21 cellular contexts compared by ENCODE assay signal in the genomic region with DNA sequence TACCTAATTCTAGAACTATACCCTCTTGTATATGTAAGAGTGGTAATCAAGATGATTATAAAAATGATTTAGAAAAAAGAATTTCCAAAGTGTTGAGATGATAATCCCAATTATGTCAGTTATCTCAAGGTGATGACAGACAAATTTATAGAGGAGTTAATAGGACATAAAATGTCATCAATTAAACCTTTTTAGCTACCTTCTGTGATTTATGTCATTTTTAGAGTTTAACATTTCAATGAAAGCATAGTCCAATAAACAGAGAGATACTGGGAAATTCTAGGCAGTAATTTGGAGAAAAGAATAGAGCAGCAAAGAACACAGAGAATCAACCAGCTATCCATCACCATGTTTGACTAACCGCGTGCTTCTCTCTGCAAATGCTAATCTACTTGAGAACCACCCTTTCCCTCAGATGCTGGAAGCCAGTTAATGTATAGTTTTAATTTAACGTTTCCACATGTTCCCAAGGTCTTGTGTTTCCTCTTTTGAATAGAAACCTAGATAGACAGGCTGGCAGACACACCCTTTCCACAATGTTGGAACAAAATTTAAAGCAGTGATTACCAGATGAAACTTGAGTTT.
DNase-seq lines count a peak whose midpoint lies in the region; ATAC-seq, FAIRE-seq and TF ChIP-seq lines count a peak whose summit lies in the region.
"Had no signal": no experiment of that assay in that cellular context is flagged by ENCODE, and none has a peak within 500 bp of the region (broad histone marks: within the 10 kb centered on the region; RNA-seq: fewer than 3 reads in every experiment).

No MANE protein-coding gene starts in this region.

- intact Hi-C loops in transverse colon (cut with DNase I; ENCODE audit: low total_unique reads) = no loop called here
- intact Hi-C loops in naive thymus-derived CD4-positive, alpha-beta T cell (cut with micrococcal nuclease) = no loop called here

- no peak overlapping the region for H3K27ac ChIP-seq in HEK293 (ENCODE audit: extremely low read depth, low read depth, low read length)
- H3K27ac ChIP-seq in transverse colon = no peak overlapping the region
- H3K27ac ChIP-seq in naive thymus-derived CD4-positive, alpha-beta T cell (ENCODE audit: low read depth, low read length) = no peak overlapping the region

- no peak overlapping the region for H3K27ac Mint-ChIP-seq in naive thymus-derived CD4-positive, alpha-beta T cell
- H3K27ac Mint-ChIP-seq: CD4-positive, alpha-beta memory T cell; HFFc6 had no signal

- DNase-seq in NCI-H82 (lab: John Stamatoyannopoulos, UW) (peak; percentile 34), NCI-H82 treated with DMSO at 0.1 percent for 48 hours (lab: John Stamatoyannopoulos, UW; ENCODE audit: unreplicated experiment) (no peak), NCI-H526 treated with DMSO at 0.1 percent for 48 hours (lab: John Stamatoyannopoulos, UW) (peak; percentile 21), putamen (ENCODE audit: low spot score) (peak; percentile 10), transverse colon (no peak), GM19239 (ENCODE audit: insufficient read length, low spot score) (no peak)
- no peak for DNase-seq in naive thymus-derived CD4-positive, alpha-beta T cell
- DNase-seq: 8988T; C1 segment of cervical spinal cord; Calu3; CD4-positive, alpha-beta memory T cell; COR-L47; DMS153; DND-41; GOT3; HCEC 1CT; HFFc6 had no signal

- H3K4me3 Mint-ChIP-seq in naive thymus-derived CD4-positive, alpha-beta T cell = no peak overlapping the region
- H3K4me3 Mint-ChIP-seq: CD4-positive, alpha-beta memory T cell; HFFc6 had no signal

- no peaks in the 10 kb centered on the region for H3K36me3 ChIP-seq in HEK293 (ENCODE audit: control insufficient read depth in 2 of 2, insufficient read depth in 1 of 2, low read length in 2 of 2)
- no peaks in the 10 kb centered on the region for H3K36me3 ChIP-seq in transverse colon
- H3K36me3 ChIP-seq in naive thymus-derived CD4-positive, alpha-beta T cell (ENCODE audit: control insufficient read depth in 2 of 3, insufficient read depth in 3 of 3, low read length in 3 of 3) = no peaks in the 10 kb centered on the region

- TF ChIP-seq EP300 in transverse colon (IDR thresholded peaks at IDR 0.05; ENCODE audit: low read depth) = no peak

- no peak for FAIRE-seq in GM19239 (lab: Jason Lieb, UNC)
- FAIRE-seq: G401.6, GM12892, H54 had no signal

- H3K4me1 ChIP-seq in HEK293 (ENCODE audit: control insufficient read depth, insufficient read depth, low read length) = peaks cover 2% of the 10 kb centered on the region; the same call in 1 of the 2 replicates
- no peaks in the 10 kb centered on the region for H3K4me1 ChIP-seq in transverse colon
- no peaks in the 10 kb centered on the region for H3K4me1 ChIP-seq in naive thymus-derived CD4-positive, alpha-beta T cell (ENCODE audit: control insufficient read depth in 2 of 2, insufficient read depth in 2 of 2, low read length in 2 of 2)

- CTCF ChIA-PET in HEK293 (lab: Yijun Ruan, JAX) = no interaction called here
- CTCF ChIA-PET in naive thymus-derived CD4-positive, alpha-beta T cell (lab: Charles Lee) = no interaction called here

- no peak for ATAC-seq in naive thymus-derived CD4-positive, alpha-beta T cell

- no peak for TF ChIP-seq POLR2A in transverse colon (IDR thresholded peaks at IDR 0.05)

- H3K4me1 Mint-ChIP-seq in naive thymus-derived CD4-positive, alpha-beta T cell = no peaks in the 10 kb centered on the region
- H3K4me1 Mint-ChIP-seq: CD4-positive, alpha-beta memory T cell had no signal

- in situ Hi-C loops in transverse colon (cut with MboI; ENCODE audit: low pct_ligation_motif_present in 1 of 4, low pct_unique_long_range_greater_than_20kb in 1 of 4, low sequenced_read_pairs in 3 of 4) = no loop called here

- H3K4me3 ChIP-seq in HEK293 (ENCODE audit: low read depth, low read length) (no peak overlapping the region), transverse colon (no peak overlapping the region)
- H3K4me3 ChIP-seq in naive thymus-derived CD4-positive, alpha-beta T cell (ENCODE audit: low read length) = no peak overlapping the region

- H3K9me3 Mint-ChIP-seq in naive thymus-derived CD4-positive, alpha-beta T cell = no peaks in the 10 kb centered on the region
- H3K9me3 Mint-ChIP-seq: HFFc6 had no signal

- H3K36me3 Mint-ChIP-seq in naive thymus-derived CD4-positive, alpha-beta T cell = no peaks in the 10 kb centered on the region
- H3K36me3 Mint-ChIP-seq: CD4-positive, alpha-beta memory T cell had no signal

- TF ChIP-seq CTCF in HEK293 (tag by site-specific recombination; IDR thresholded peaks at IDR 0.05) (no peak), transverse colon (IDR thresholded peaks at IDR 0.05) (no peak)

- POLR2A ChIA-PET in HEK293 (lab: Yijun Ruan, JAX) = no interaction called here
- POLR2A ChIA-PET in naive thymus-derived CD4-positive, alpha-beta T cell (lab: Charles Lee) = no interaction called here

- H3K27me3 ChIP-seq in transverse colon = no peaks in the 10 kb centered on the region
- no peaks in the 10 kb centered on the region for H3K27me3 ChIP-seq in naive thymus-derived CD4-positive, alpha-beta T cell (ENCODE audit: control insufficient read depth in 2 of 2, insufficient read depth in 2 of 2, low read length in 2 of 2)

- no peaks in the 10 kb centered on the region for H3K27me3 Mint-ChIP-seq in naive thymus-derived CD4-positive, alpha-beta T cell
- H3K27me3 Mint-ChIP-seq: CD4-positive, alpha-beta memory T cell had no signal

- 44 to 58% methylated on average over 3 of the region's 3 CpGs for WGBS in transverse colon (ENCODE audit: low coverage in 1 of 2), 2 donors

- H3K9me3 ChIP-seq in HEK293 (ENCODE audit: control insufficient read depth, insufficient read depth, low read depth, low read length) = no peaks in the 10 kb centered on the region
- no peaks in the 10 kb centered on the region for H3K9me3 ChIP-seq in transverse colon
- H3K9me3 ChIP-seq in naive thymus-derived CD4-positive, alpha-beta T cell (ENCODE audit: control insufficient read depth in 2 of 3, low read length in 3 of 3) = no peaks in the 10 kb centered on the region

TF ChIP-seq in HEK293, 187 proteins besides CTCF, POLR2A, EP300 and RAD21 (continues in another document):
- TF ChIP-seq ZNF626 (tag by site-specific recombination; IDR thresholded peaks at IDR 0.05) (no peak), TSHZ1 (tag by site-specific recombination; IDR thresholded peaks at IDR 0.05; ENCODE audit: borderline replicate concordance) (no peak), TCF7L2 (IDR thresholded peaks at IDR 0.05; ENCODE audit: borderline replicate concordance, low read depth, low read length) (peak; percentile 19; the same call in 1 of the 2 replicates), FEZF1 (tag by site-specific recombination; IDR thresholded peaks at IDR 0.05) (peak; percentile 87), ZXDB (tag by site-specific recombination; IDR thresholded peaks at IDR 0.05) (0 out of 2 replicates have a peak, but pooled peaks have one; percentile 22), ZNF2 (tag by site-specific recombination; IDR thresholded peaks at IDR 0.05) (no peak), SP7 (tag by site-specific recombination; IDR thresholded peaks at IDR 0.05) (peak; percentile 71), ZNF549 (tag by site-specific recombination; IDR thresholded peaks at IDR 0.05) (no peak), ZNF394 (tag by site-specific recombination; IDR thresholded peaks at IDR 0.05; ENCODE audit: borderline replicate concordance) (no peak), ZNF843 (tag by site-specific recombination; IDR thresholded peaks at IDR 0.05) (peak; percentile 62), OSR2 (tag by site-specific recombination; IDR thresholded peaks at IDR 0.05) (peak; percentile 31; the same call in 1 of the 2 replicates), IKZF3 (tag by site-specific recombination; IDR thresholded peaks at IDR 0.05) (0 out of 2 replicates have a peak, but pooled peaks have one; percentile 24)
- TF ChIP-seq, protein P1, sequence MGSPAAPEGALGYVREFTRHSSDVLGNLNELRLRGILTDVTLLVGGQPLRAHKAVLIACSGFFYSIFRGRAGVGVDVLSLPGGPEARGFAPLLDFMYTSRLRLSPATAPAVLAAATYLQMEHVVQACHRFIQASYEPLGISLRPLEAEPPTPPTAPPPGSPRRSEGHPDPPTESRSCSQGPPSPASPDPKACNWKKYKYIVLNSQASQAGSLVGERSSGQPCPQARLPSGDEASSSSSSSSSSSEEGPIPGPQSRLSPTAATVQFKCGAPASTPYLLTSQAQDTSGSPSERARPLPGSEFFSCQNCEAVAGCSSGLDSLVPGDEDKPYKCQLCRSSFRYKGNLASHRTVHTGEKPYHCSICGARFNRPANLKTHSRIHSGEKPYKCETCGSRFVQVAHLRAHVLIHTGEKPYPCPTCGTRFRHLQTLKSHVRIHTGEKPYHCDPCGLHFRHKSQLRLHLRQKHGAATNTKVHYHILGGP (tag by site-specific recombination; IDR thresholded peaks at IDR 0.05) = peak; percentile 73
- TF ChIP-seq, protein P2, sequence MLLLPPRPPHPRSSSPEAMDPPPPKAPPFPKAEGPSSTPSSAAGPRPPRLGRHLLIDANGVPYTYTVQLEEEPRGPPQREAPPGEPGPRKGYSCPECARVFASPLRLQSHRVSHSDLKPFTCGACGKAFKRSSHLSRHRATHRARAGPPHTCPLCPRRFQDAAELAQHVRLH (tag by site-specific recombination; IDR thresholded peaks at IDR 0.05) = peak; percentile 53; the same call in 1 of the 2 replicates

Comparison
In these comparisons a context has a peak if more than half of its experiments do, and no peak if none do; other contexts are left out.
1. DNase-seq: peak in NCI-H82 (single experiment), NCI-H526 treated with DMSO at 0.1 percent for 48 hours (single experiment) and putamen (single experiment); none in NCI-H82 treated with DMSO at 0.1 percent for 48 hours (single experiment), transverse colon (single experiment), GM19239 (single experiment) and naive thymus-derived CD4-positive, alpha-beta T cell (0 of 9).